8 cellular contexts compared by ENCODE assay signal in genomic region chr7:100866721-100867039, GRCh38. TPM values are rescaled to one million over a fixed set of nuclear protein-coding genes. Genes with fewer than 3 reads are reported as not detected.
DNase-seq lines count a peak whose midpoint lies in the region; ATAC-seq and TF ChIP-seq lines count a peak whose summit lies in the region.

No MANE protein-coding gene starts in this region.

- no peak for ATAC-seq in stimulated activated naive CD8-positive, alpha-beta T cell treated with anti-CD3 and anti-CD28 coated beads, Interleukin-15, amount 100 ng/mL, for 72 hours
- ATAC-seq in GM19324 (IDR thresholded peaks at IDR 0.05; ENCODE audit: low FRiP score, unreplicated experiment), result no peak
- ATAC-seq in HG02981 (IDR thresholded peaks at IDR 0.05; ENCODE audit: unreplicated experiment), result no peak

- WGBS in hepatocyte (ENCODE audit: low lambda C conversion rate, missing lambda C conversion rate), result 63% methylated on average over 5 of the region's 5 CpGs

- H3K4me1 Mint-ChIP-seq in activated T-helper 2 cell treated with anti-CD3 and anti-CD28 coated beads, Interferon-gamma antibody, Interleukin-2, Interleukin-4, amounts not matched to agents 10 μg/mL and 5 μg/mL and 100 μg/mL, durations not matched to agents 14 hours and 24 hours and 36 hours (ENCODE audit: low read depth), result peaks cover 8% of the 10 kb centered on the region
- H3K4me1 Mint-ChIP-seq in stimulated activated naive CD8-positive, alpha-beta T cell treated with anti-CD3 and anti-CD28 coated beads, Interleukin-15, amount 100 ng/mL, for 72 hours, result peaks cover 44% of the 10 kb centered on the region

- intact Hi-C loops in activated T-helper 2 cell treated with anti-CD3 and anti-CD28 coated beads, Interferon-gamma antibody, Interleukin-2, Interleukin-4, amounts not matched to agents 10 μg/mL and 5 μg/mL and 100 μg/mL, durations not matched to agents 14 hours and 24 hours and 36 hours (cut with micrococcal nuclease), result no loop called here

- peaks cover 37% of the 10 kb centered on the region for H3K36me3 Mint-ChIP-seq in activated T-helper 2 cell treated with anti-CD3 and anti-CD28 coated beads, Interferon-gamma antibody, Interleukin-2, Interleukin-4, amounts not matched to agents 10 μg/mL and 5 μg/mL and 100 μg/mL, durations not matched to agents 14 hours and 24 hours and 36 hours (ENCODE audit: low read depth)

- H3K27me3 ChIP-seq in hepatocyte, result no peaks in the 10 kb centered on the region

- H3K9me3 Mint-ChIP-seq in activated T-helper 2 cell treated with anti-CD3 and anti-CD28 coated beads, Interferon-gamma antibody, Interleukin-2, Interleukin-4, amounts not matched to agents 10 μg/mL and 5 μg/mL and 100 μg/mL, durations not matched to agents 14 hours and 24 hours and 36 hours, result no peaks in the 10 kb centered on the region
- H3K9me3 Mint-ChIP-seq in stimulated activated naive CD8-positive, alpha-beta T cell treated with anti-CD3 and anti-CD28 coated beads, Interleukin-15, amount 100 ng/mL, for 72 hours, result no peaks in the 10 kb centered on the region

- H3K4me3 ChIP-seq in HFF-Myc (replicated peaks; ENCODE audit: low read depth, low read length), result peak overlapping the region; percentile 99
- peak overlapping the region; percentile 14 for H3K4me3 ChIP-seq in hepatocyte

- H3K4me2 ChIP-seq in hepatocyte, result peak overlapping the region; percentile 99

- peak overlapping the region; percentile 93 for H3K27ac ChIP-seq in hepatocyte

- TF ChIP-seq CTCF in HFF-Myc (IDR thresholded peaks at IDR 0.05; ENCODE audit: low read depth, low read length, missing control alignments) (no peak), hepatocyte (IDR thresholded peaks at IDR 0.05; ENCODE audit: poor library complexity) (no peak)

- no peaks in the 10 kb centered on the region for H4K20me1 ChIP-seq in hepatocyte (ENCODE audit: insufficient read depth, poor library complexity, severe bottlenecking)

- H3K79me2 ChIP-seq in hepatocyte, result peaks cover 33% of the 10 kb centered on the region

- peak overlapping the region; percentile 94 for H3K4me3 Mint-ChIP-seq in activated T-helper 2 cell treated with anti-CD3 and anti-CD28 coated beads, Interferon-gamma antibody, Interleukin-2, Interleukin-4, amounts not matched to agents 10 μg/mL and 5 μg/mL and 100 μg/mL, durations not matched to agents 14 hours and 24 hours and 36 hours (ENCODE audit: low read depth)
- H3K4me3 Mint-ChIP-seq in stimulated activated naive CD8-positive, alpha-beta T cell treated with anti-CD3 and anti-CD28 coated beads, Interleukin-15, amount 100 ng/mL, for 72 hours, result peak overlapping the region; percentile 84 to 94

- peaks cover 14% of the 10 kb centered on the region for H3K4me1 ChIP-seq in hepatocyte (ENCODE audit: insufficient read depth)

- H3K27ac Mint-ChIP-seq in activated T-helper 2 cell treated with anti-CD3 and anti-CD28 coated beads, Interferon-gamma antibody, Interleukin-2, Interleukin-4, amounts not matched to agents 10 μg/mL and 5 μg/mL and 100 μg/mL, durations not matched to agents 14 hours and 24 hours and 36 hours, result peak overlapping the region; percentile 93
- H3K27ac Mint-ChIP-seq in stimulated activated naive CD8-positive, alpha-beta T cell treated with anti-CD3 and anti-CD28 coated beads, Interleukin-15, amount 100 ng/mL, for 72 hours, result peak overlapping the region; percentile 96

- H3K9me2 ChIP-seq in hepatocyte (replicated peaks; ENCODE audit: insufficient read depth), result no peaks in the 10 kb centered on the region

- H3K36me3 ChIP-seq in hepatocyte (replicated peaks; ENCODE audit: insufficient read depth, low read depth), result no peaks in the 10 kb centered on the region

- DNase-seq in HFF-Myc (ENCODE audit: extremely low read depth, low read depth), result no peak
- no peak for DNase-seq in activated T-helper 2 cell treated with anti-CD3 and anti-CD28 coated beads, Interferon-gamma antibody, Interleukin-2, Interleukin-4, amounts not matched to agents 10 μg/mL and 5 μg/mL and 100 μg/mL, durations not matched to agents 14 hours and 24 hours and 36 hours (ENCODE audit: low spot score)
- DNase-seq in hepatocyte (ENCODE audit: low spot score), result no peak
- no peak for DNase-seq in stimulated activated naive CD8-positive, alpha-beta T cell treated with anti-CD3 and anti-CD28 coated beads, Interleukin-15, amount 100 ng/mL, for 72 hours
- DNase-seq in anterior cingulate cortex (lab: John Stamatoyannopoulos, UW), result no peak
- DNase-seq in NCI-H510A treated with DMSO at 0.1 percent for 48 hours (lab: John Stamatoyannopoulos, UW), result no peak

- H3K27me3 Mint-ChIP-seq in activated T-helper 2 cell treated with anti-CD3 and anti-CD28 coated beads, Interferon-gamma antibody, Interleukin-2, Interleukin-4, amounts not matched to agents 10 μg/mL and 5 μg/mL and 100 μg/mL, durations not matched to agents 14 hours and 24 hours and 36 hours (ENCODE audit: low read depth), result no peaks in the 10 kb centered on the region
- no peaks in the 10 kb centered on the region for H3K27me3 Mint-ChIP-seq in stimulated activated naive CD8-positive, alpha-beta T cell treated with anti-CD3 and anti-CD28 coated beads, Interleukin-15, amount 100 ng/mL, for 72 hours

- H3K9me3 ChIP-seq in hepatocyte (ENCODE audit: low read depth), result no peaks in the 10 kb centered on the region

- peak overlapping the region; percentile 20 for H2AFZ ChIP-seq in hepatocyte

RNA-seq across cellular contexts. Expression of gene TRIP6, which starts 0.5 kb away (rescaled TPM):
- 38.5 and 38.7 TPM in 2 replicates for total RNA-seq in activated T-helper 2 cell treated with anti-CD3 and anti-CD28 coated beads, Interferon-gamma antibody, Interleukin-2, Interleukin-4, amounts not matched to agents 10 μg/mL and 5 μg/mL and 100 μg/mL, durations not matched to agents 14 hours and 24 hours and 36 hours
- total RNA-seq in hepatocyte, result 54.0 and 57.5 TPM in 2 replicates
- polyA plus RNA-seq in hepatocyte, result 70.3 and 98.9 TPM in 2 replicates

RNA-seq across cellular contexts. Expression of gene SRRT, which starts 8.2 kb away (rescaled TPM):
- 280 and 290 TPM in 2 replicates for total RNA-seq in activated T-helper 2 cell treated with anti-CD3 and anti-CD28 coated beads, Interferon-gamma antibody, Interleukin-2, Interleukin-4, amounts not matched to agents 10 μg/mL and 5 μg/mL and 100 μg/mL, durations not matched to agents 14 hours and 24 hours and 36 hours
- 35.8 and 49.1 TPM in 2 replicates for total RNA-seq in hepatocyte
- polyA plus RNA-seq in hepatocyte, result 91.7 and 135 TPM in 2 replicates

RNA-seq across cellular contexts. Expression of gene SLC12A9, which starts 14.2 kb away (rescaled TPM):
- total RNA-seq in activated T-helper 2 cell treated with anti-CD3 and anti-CD28 coated beads, Interferon-gamma antibody, Interleukin-2, Interleukin-4, amounts not matched to agents 10 μg/mL and 5 μg/mL and 100 μg/mL, durations not matched to agents 14 hours and 24 hours and 36 hours, result 27.3 and 31.6 TPM in 2 replicates
- 15.4 and 21.3 TPM in 2 replicates for total RNA-seq in hepatocyte
- 17.1 and 23.5 TPM in 2 replicates for polyA plus RNA-seq in hepatocyte

RNA-seq across cellular contexts. Expression of gene UFSP1, which starts 22.8 kb away (rescaled TPM):
- 3.8 and 5.0 TPM in 2 replicates for total RNA-seq in activated T-helper 2 cell treated with anti-CD3 and anti-CD28 coated beads, Interferon-gamma antibody, Interleukin-2, Interleukin-4, amounts not matched to agents 10 μg/mL and 5 μg/mL and 100 μg/mL, durations not matched to agents 14 hours and 24 hours and 36 hours
- total RNA-seq in hepatocyte, result 3.9 TPM in 2 replicates
- polyA plus RNA-seq in hepatocyte, result 4.2 and 4.3 TPM in 2 replicates

RNA-seq across cellular contexts. Expression of gene ACHE, which starts 29.0 kb away (rescaled TPM):
- total RNA-seq in activated T-helper 2 cell treated with anti-CD3 and anti-CD28 coated beads, Interferon-gamma antibody, Interleukin-2, Interleukin-4, amounts not matched to agents 10 μg/mL and 5 μg/mL and 100 μg/mL, durations not matched to agents 14 hours and 24 hours and 36 hours, result 0.09 and 0.21 TPM in 2 replicates
- 3.2 and 4.6 TPM in 2 replicates for total RNA-seq in hepatocyte
- 16.3 and 18.3 TPM in 2 replicates for polyA plus RNA-seq in hepatocyte
